Comparison of ENCODE assay signal across 23 cellular contexts in genomic region chr7:134708692-134709091, GRCh38.
DNase-seq lines count a peak whose midpoint lies in the region; ATAC-seq and TF ChIP-seq lines count a peak whose summit lies in the region.
"Had no signal": no experiment of that assay in that cellular context is flagged by ENCODE, and none has a peak within 500 bp of the region (broad histone marks: within the 10 kb centered on the region; RNA-seq: fewer than 3 reads in every experiment).

No MANE protein-coding gene starts in this region.

- no peak for DNase-seq in CD4-positive, alpha-beta T cell
- DNase-seq in T-helper 17 cell (no peak), lower lobe of right lung (no peak), thoracic aorta (ENCODE audit: low spot score) (no peak), Ammon's horn (ENCODE audit: low spot score) (no peak), suprapubic skin (ENCODE audit: low spot score in 2 of 2) (no peak)
- DNase-seq: 8988T; ACHN; CD4-positive, CD25-positive, alpha-beta regulatory T cell; Kasumi-1; NCI-H1105 treated with DMSO at 0.1 percent for 48 hours; NCI-H146; NCI-H2029; NCI-H446 treated with DMSO at 0.1 percent for 48 hours; NCI-H526; RPMI8226; SHP77 had no signal

- TF ChIP-seq EP300 in suprapubic skin (IDR thresholded peaks at IDR 0.05) = no peak

- H3K27me3 Mint-ChIP-seq in CD4-positive, alpha-beta T cell = no peaks in the 10 kb centered on the region
- no peaks in the 10 kb centered on the region for H3K27me3 Mint-ChIP-seq in T-helper 17 cell

- no peaks in the 10 kb centered on the region for H3K27me3 ChIP-seq in CD4-positive, alpha-beta T cell (ENCODE audit: control insufficient read depth, insufficient read depth, low read length)
- H3K27me3 ChIP-seq in lower lobe of right lung (ENCODE audit: low read depth) (no peaks in the 10 kb centered on the region), thoracic aorta (replicated peaks; ENCODE audit: insufficient read depth) (no peaks in the 10 kb centered on the region), suprapubic skin (no peaks in the 10 kb centered on the region)
- H3K27me3 ChIP-seq: BLaER1 had no signal

- H3K36me3 Mint-ChIP-seq in CD4-positive, alpha-beta T cell (ENCODE audit: low read depth) = no peaks in the 10 kb centered on the region
- no peaks in the 10 kb centered on the region for H3K36me3 Mint-ChIP-seq in T-helper 17 cell (ENCODE audit: low read depth)
- H3K36me3 Mint-ChIP-seq: CD4-positive, CD25-positive, alpha-beta regulatory T cell had no signal

- POLR2A ChIA-PET in CD4-positive, alpha-beta T cell (lab: Charles Lee) = no interaction called here

- 59% methylated on average over 2 of the region's 2 CpGs for WGBS in suprapubic skin

- TF ChIP-seq CTCF in CD4-positive, alpha-beta T cell (IDR thresholded peaks at IDR 0.05) = no peak
- TF ChIP-seq CTCF in lower lobe of right lung (IDR thresholded peaks at IDR 0.05) (no peak), thoracic aorta (IDR thresholded peaks at IDR 0.05) (no peak), suprapubic skin (IDR thresholded peaks at IDR 0.05) (no peak)

- no peaks in the 10 kb centered on the region for H3K9me3 ChIP-seq in CD4-positive, alpha-beta T cell (ENCODE audit: control insufficient read depth, low read length)
- H3K9me3 ChIP-seq in T-helper 17 cell (ENCODE audit: control insufficient read depth, low read length, poor library complexity, severe bottlenecking) = no peaks in the 10 kb centered on the region
- H3K9me3 ChIP-seq in lower lobe of right lung = no peaks in the 10 kb centered on the region
- H3K9me3 ChIP-seq in thoracic aorta = no peaks in the 10 kb centered on the region
- no peaks in the 10 kb centered on the region for H3K9me3 ChIP-seq in suprapubic skin
- H3K9me3 ChIP-seq: BLaER1 had no signal

- H3K9me3 Mint-ChIP-seq in CD4-positive, alpha-beta T cell = no peaks in the 10 kb centered on the region
- H3K9me3 Mint-ChIP-seq: CD4-positive, CD25-positive, alpha-beta regulatory T cell had no signal

- H3K4me1 Mint-ChIP-seq in CD4-positive, alpha-beta T cell (ENCODE audit: low read depth) = peaks cover 18% of the 10 kb centered on the region
- peaks cover 15% of the 10 kb centered on the region for H3K4me1 Mint-ChIP-seq in T-helper 17 cell

- intact Hi-C loops in CD4-positive, alpha-beta T cell (cut with DNase I, micrococcal nuclease) = no loop called here
- intact Hi-C loops in lower lobe of right lung (cut with DNase I) = no loop called here

- TF ChIP-seq POLR2A in suprapubic skin (IDR thresholded peaks at IDR 0.05) = no peak

- no peaks in the 10 kb centered on the region for H3K4me1 ChIP-seq in lower lobe of right lung
- peaks cover 19 to 51% of the 10 kb centered on the region in 2 donors for H3K4me1 ChIP-seq in thoracic aorta (ENCODE audit: control insufficient read depth in 1 of 2, low read depth in 2 of 2)
- H3K4me1 ChIP-seq in suprapubic skin = peaks cover 8% of the 10 kb centered on the region

- CTCF ChIA-PET in CD4-positive, alpha-beta T cell (lab: Charles Lee) = interaction anchor here (1.0 kb wide), 1 partner anchor 75 kb away, joined by 3 read pairs; no protein-coding TSS in a partner anchor

- peak overlapping the region; percentile 22 for H3K27ac Mint-ChIP-seq in CD4-positive, alpha-beta T cell
- peak overlapping the region; percentile 29 for H3K27ac Mint-ChIP-seq in T-helper 17 cell
- H3K27ac Mint-ChIP-seq: CD4-positive, CD25-positive, alpha-beta regulatory T cell had no signal

- no peak overlapping the region for H3K27ac ChIP-seq in CD4-positive, alpha-beta T cell (ENCODE audit: low read depth, low read length)
- no peak overlapping the region for H3K27ac ChIP-seq in lower lobe of right lung
- peak overlapping the region; percentile 1 to 61 for H3K27ac ChIP-seq in thoracic aorta
- H3K27ac ChIP-seq in suprapubic skin = no peak overlapping the region
- H3K27ac ChIP-seq: BLaER1, SK-N-MC had no signal

- no peak overlapping the region for H3K4me3 ChIP-seq in lower lobe of right lung
- H3K4me3 ChIP-seq in thoracic aorta = no peak overlapping the region
- no peak overlapping the region for H3K4me3 ChIP-seq in suprapubic skin
- H3K4me3 ChIP-seq: BLaER1, K562, SK-N-MC had no signal

- ATAC-seq in CD4-positive, alpha-beta T cell (ENCODE audit: poor library complexity) = no peak
- ATAC-seq in T-helper 17 cell (no peak), lower lobe of right lung (peak; percentile 43 to 73), thoracic aorta (ENCODE audit: insufficient number of reproducible peaks, low FRiP score, low read depth) (no peak), HG02938 (IDR thresholded peaks at IDR 0.05; ENCODE audit: unreplicated experiment) (no peak), GM21526 (IDR thresholded peaks at IDR 0.05; ENCODE audit: low FRiP score, unreplicated experiment) (no peak)
- ATAC-seq: HepG2, K562 had no signal

- H3K4me3 Mint-ChIP-seq in CD4-positive, alpha-beta T cell = no peak overlapping the region
- no peak overlapping the region for H3K4me3 Mint-ChIP-seq in T-helper 17 cell
- H3K4me3 Mint-ChIP-seq: CD4-positive, CD25-positive, alpha-beta regulatory T cell had no signal

- H3K36me3 ChIP-seq in lower lobe of right lung = no peaks in the 10 kb centered on the region
- H3K36me3 ChIP-seq in thoracic aorta = no peaks in the 10 kb centered on the region
- H3K36me3 ChIP-seq in suprapubic skin = no peaks in the 10 kb centered on the region
- H3K36me3 ChIP-seq: BLaER1 had no signal

Comparison
In these comparisons a context has a peak if more than half of its experiments do, and no peak if none do; other contexts are left out.
1. ATAC-seq: peak in lower lobe of right lung (2 of 2); none in CD4-positive, alpha-beta T cell (single experiment), T-helper 17 cell (single experiment), thoracic aorta (single experiment), HG02938 (single experiment) and GM21526 (single experiment).
2. H3K27ac ChIP-seq: peak in thoracic aorta (2 of 2); none in CD4-positive, alpha-beta T cell (single experiment), lower lobe of right lung (single experiment) and suprapubic skin (single experiment).